In the genomic region with DNA sequence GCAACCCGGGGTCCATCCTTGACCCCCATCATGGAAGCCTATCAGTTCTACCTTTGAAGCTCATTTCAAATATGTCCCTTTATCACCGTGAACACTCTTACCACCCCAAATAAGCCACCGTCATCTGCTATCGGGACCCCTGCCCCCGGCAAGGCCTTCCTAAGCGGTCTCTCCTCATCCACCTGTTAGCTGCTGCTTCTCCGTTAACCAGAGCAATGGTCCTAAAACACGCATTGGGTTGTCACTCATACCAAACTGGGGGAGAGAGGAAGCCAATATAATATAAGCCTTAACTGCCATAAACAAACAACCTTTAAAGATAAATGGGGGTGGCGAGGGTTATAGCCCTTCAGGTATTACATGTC, we compare ENCODE assay signal across 8 cellular contexts. TPM values are rescaled to one million over a fixed set of nuclear protein-coding genes. Genes with fewer than 3 reads are reported as not detected.
DNase-seq lines count a peak whose midpoint lies in the region; ATAC-seq and TF ChIP-seq lines count a peak whose summit lies in the region.

No MANE protein-coding gene starts in this region.

- POLR2A ChIA-PET in AG04449 (lab: Yijun Ruan, JAX) = interaction anchor here (1.1 to 1.5 kb wide), 2 partner anchors 10 to 12 kb away, joined by 4 to 5 read pairs; no protein-coding TSS in a partner anchor

- H3K27ac Mint-ChIP-seq in activated CD8-positive, alpha-beta memory T cell treated with anti-CD3 and anti-CD28 coated beads, Interleukin-2, amount 10 ng/mL, durations not matched to agents 7 days and 5 days = no peak overlapping the region

- TF ChIP-seq CTCF in AG04449 (IDR thresholded peaks at IDR 0.05; ENCODE audit: insufficient read depth, low read length, missing control alignments) (no peak), cardiac fibroblast (IDR thresholded peaks at IDR 0.05; ENCODE audit: low read depth, low read length) (no peak), mucosa of descending colon (IDR thresholded peaks at IDR 0.05) (no peak), omental fat pad (IDR thresholded peaks at IDR 0.05) (no peak)

- H3K4me1 ChIP-seq in mucosa of descending colon (ENCODE audit: low read depth) = peaks cover 7% of the 10 kb centered on the region

- ATAC-seq in HG03196 (IDR thresholded peaks at IDR 0.05; ENCODE audit: unreplicated experiment) (peak; percentile 1), mucosa of descending colon (no peak), GM21717 (IDR thresholded peaks at IDR 0.05; ENCODE audit: unreplicated experiment) (no peak), omental fat pad (ENCODE audit: low FRiP score) (no peak)
- no peak for ATAC-seq in activated CD8-positive, alpha-beta memory T cell treated with anti-CD3 and anti-CD28 coated beads, Interleukin-2, amount 10 ng/mL, durations not matched to agents 7 days and 5 days

- H3K4me3 Mint-ChIP-seq in activated CD8-positive, alpha-beta memory T cell treated with anti-CD3 and anti-CD28 coated beads, Interleukin-2, amount 10 ng/mL, durations not matched to agents 7 days and 5 days = no peak overlapping the region

- DNase-seq in AG04449 (ENCODE audit: low read depth, low spot score) (no peak), cardiac fibroblast (ENCODE audit: low read depth in 2 of 2) (no peak), mucosa of descending colon (no peak), medulla oblongata (ENCODE audit: extremely low spot score) (no peak), omental fat pad (ENCODE audit: low spot score) (no peak)
- no peak for DNase-seq in activated CD8-positive, alpha-beta memory T cell treated with anti-CD3 and anti-CD28 coated beads, Interleukin-2, amount 10 ng/mL, durations not matched to agents 7 days and 5 days

- H3K9me3 ChIP-seq in mucosa of descending colon = no peaks in the 10 kb centered on the region

- CTCF ChIA-PET in AG04449 (lab: Yijun Ruan, JAX) = interaction anchor here (1.0 to 9.9 kb wide), 15 partner anchors 12 to 410 kb away, joined by 3 to 186 read pairs (median 10); partner anchors contain the start of genes ANKAR and OSGEPL1
- CTCF ChIA-PET in activated CD8-positive, alpha-beta memory T cell treated with anti-CD3 and anti-CD28 coated beads, Interleukin-2, amount 10 ng/mL, durations not matched to agents 7 days and 5 days (lab: Charles Lee) = interaction anchor here (1.2 to 6.7 kb wide), 6 partner anchors 11 to 127 kb away, joined by 3 to 69 read pairs (median 28); partner anchors contain the start of genes ANKAR and OSGEPL1

- H3K36me3 ChIP-seq in mucosa of descending colon (ENCODE audit: low read depth) = no peaks in the 10 kb centered on the region

- H3K4me3 ChIP-seq in AG04449 (ENCODE audit: low read depth, low read length) = peak overlapping the region; percentile 100
- peak overlapping the region; percentile 98 for H3K4me3 ChIP-seq in cardiac fibroblast (replicated peaks in 1 of 2; ENCODE audit: low read depth in 2 of 2, low read length in 2 of 2)
- H3K4me3 ChIP-seq in mucosa of descending colon = peak overlapping the region; percentile 73

- no peaks in the 10 kb centered on the region for H3K9me3 Mint-ChIP-seq in activated CD8-positive, alpha-beta memory T cell treated with anti-CD3 and anti-CD28 coated beads, Interleukin-2, amount 10 ng/mL, durations not matched to agents 7 days and 5 days (ENCODE audit: low read depth)

- H3K36me3 Mint-ChIP-seq in activated CD8-positive, alpha-beta memory T cell treated with anti-CD3 and anti-CD28 coated beads, Interleukin-2, amount 10 ng/mL, durations not matched to agents 7 days and 5 days = peaks cover 16% of the 10 kb centered on the region

- peaks cover 51% of the 10 kb centered on the region for H3K4me1 Mint-ChIP-seq in activated CD8-positive, alpha-beta memory T cell treated with anti-CD3 and anti-CD28 coated beads, Interleukin-2, amount 10 ng/mL, durations not matched to agents 7 days and 5 days

- intact Hi-C loops in mucosa of descending colon (cut with DNase I, micrococcal nuclease) = loop anchor here in 1 of 2 donors (5.0 to 10.0 kb wide), 2 partner anchors 35 to 103 kb away; partner anchors contain the start of gene OSGEPL1

- no peaks in the 10 kb centered on the region for H3K27me3 Mint-ChIP-seq in activated CD8-positive, alpha-beta memory T cell treated with anti-CD3 and anti-CD28 coated beads, Interleukin-2, amount 10 ng/mL, durations not matched to agents 7 days and 5 days

RNA-seq across cellular contexts. Expression of gene ASNSD1, which starts 0.7 kb away (rescaled TPM):
- total RNA-seq in mucosa of descending colon (10 to 100 TPM; 19.0 to 40.2 (median 19.1) TPM), omental fat pad (10 to 100 TPM; 46.0 to 61.8 (median 50.3) TPM)
- 10 to 100 TPM; 30.7 to 39.1 TPM for total RNA-seq in activated CD8-positive, alpha-beta memory T cell treated with anti-CD3 and anti-CD28 coated beads, Interleukin-2, amount 10 ng/mL, durations not matched to agents 7 days and 5 days

RNA-seq across cellular contexts. Expression of gene ANKAR, which starts 12.5 kb away (rescaled TPM):
- total RNA-seq in mucosa of descending colon (10 to 100 TPM in 2 of 3 donors, 1 to 10 TPM in 1; 7.8 to 14.2 (median 14.1) TPM), omental fat pad (10 to 100 TPM in 2 of 4 donors, 1 to 10 TPM in 2; 7.3 to 19.4 (median 10.8) TPM)
- total RNA-seq in activated CD8-positive, alpha-beta memory T cell treated with anti-CD3 and anti-CD28 coated beads, Interleukin-2, amount 10 ng/mL, durations not matched to agents 7 days and 5 days = 1 to 10 TPM; 4.8 to 9.3 TPM
